8 cellular contexts compared by ENCODE assay signal in the genomic region with DNA sequence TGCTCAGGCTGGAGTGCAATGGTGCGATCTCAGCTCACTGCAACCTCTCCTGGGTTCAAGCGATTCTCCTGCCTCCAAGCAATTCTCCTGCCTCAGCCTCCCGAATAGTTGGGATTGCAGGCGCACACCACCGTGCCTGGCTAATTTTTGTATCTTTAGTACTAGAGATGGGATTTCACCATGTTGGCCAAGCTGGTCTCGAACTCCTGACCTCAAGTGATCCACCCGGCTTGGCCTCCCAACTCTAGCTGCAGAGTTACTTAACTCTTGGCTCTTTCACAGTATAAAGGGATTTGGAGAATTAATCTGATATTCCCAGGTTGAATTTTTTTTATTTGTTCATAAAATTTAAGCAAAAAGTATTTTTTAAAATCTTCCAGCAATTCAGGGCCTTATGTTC.
DNase-seq lines count a peak whose midpoint lies in the region; ATAC-seq and TF ChIP-seq lines count a peak whose summit lies in the region.
"Not testable (repeated sequence)": the region's sequence is repeated elsewhere in the genome, so short reads cannot be mapped to it uniquely, and the experiment has no call there.

No MANE protein-coding gene starts in this region.

- H3K36me3 ChIP-seq in adipocyte (ENCODE audit: control insufficient read depth, insufficient read depth, low read length, severe bottlenecking); breast epithelium; endodermal cell (ENCODE audit: control insufficient read depth, insufficient read depth, low read length); prostate gland; skeletal muscle tissue (ENCODE audit: control insufficient read depth in 3 of 3, insufficient read depth in 3 of 3, low read length in 3 of 3); tibial artery: not testable (repeated sequence)

- not testable (repeated sequence) for TF ChIP-seq CTCF in RWPE1 (conservative IDR thresholded peaks at IDR 0.05; ENCODE audit: low read depth); breast epithelium (IDR thresholded peaks at IDR 0.05); endodermal cell (conservative IDR thresholded peaks at IDR 0.05); prostate gland (IDR thresholded peaks at IDR 0.05); tibial artery (IDR thresholded peaks at IDR 0.05)

- not testable (repeated sequence) for H3K9me3 Mint-ChIP-seq in endodermal cell

- peak overlapping the region; percentile 3 for H3K4me3 ChIP-seq in adipocyte (ENCODE audit: low read length)
- H3K4me3 ChIP-seq in breast epithelium; endodermal cell (ENCODE audit: low read length); prostate gland; tibial artery: not testable (repeated sequence)
- H3K4me3 ChIP-seq in skeletal muscle tissue (ENCODE audit: low read length in 3 of 3): peak overlapping the region; percentile 39 to 49 (median 48)

- intact Hi-C loops in breast epithelium (cut with DNase I; ENCODE audit: low total_unique reads); prostate gland (cut with DNase I); sciatic nerve (cut with DNase I); tibial artery (cut with DNase I; ENCODE audit: low total_unique reads): not testable (repeated sequence)

- H3K27me3 Mint-ChIP-seq in endodermal cell (ENCODE audit: insufficient read depth): not testable (repeated sequence)

- H3K27ac ChIP-seq in RWPE1 (peak overlapping the region; percentile 54), breast epithelium (peak overlapping the region; percentile 78 to 86), prostate gland (peak overlapping the region; percentile 38 to 50), skeletal muscle tissue (ENCODE audit: low read depth, low read length) (peak overlapping the region; percentile 66), tibial artery (peak overlapping the region; percentile 49 to 62)
- not testable (repeated sequence) for H3K27ac ChIP-seq in endodermal cell (ENCODE audit: low read depth, low read length)

- not testable (repeated sequence) for H3K9me3 ChIP-seq in adipocyte (ENCODE audit: control insufficient read depth, low read length); breast epithelium; endodermal cell (ENCODE audit: control insufficient read depth, low read length); prostate gland; skeletal muscle tissue (ENCODE audit: control insufficient read depth in 3 of 3, low read length in 3 of 3); tibial artery

- peaks cover 34% of the 10 kb centered on the region for H3K4me1 ChIP-seq in adipocyte (ENCODE audit: control insufficient read depth, insufficient read depth, low read length)
- not testable (repeated sequence) for H3K4me1 ChIP-seq in breast epithelium; endodermal cell (ENCODE audit: control insufficient read depth, insufficient read depth, low read length); prostate gland (replicated peaks)
- peaks cover 6 to 14% (median 10%) of the 10 kb centered on the region in 3 donors for H3K4me1 ChIP-seq in skeletal muscle tissue (ENCODE audit: control insufficient read depth in 3 of 3, insufficient read depth in 3 of 3, low read length in 3 of 3)
- H3K4me1 ChIP-seq in tibial artery: peaks cover 0 to 32% (median 18%) of the 10 kb centered on the region in 4 donors

- H3K4me1 Mint-ChIP-seq in endodermal cell: peaks cover 18% of the 10 kb centered on the region

- TF ChIP-seq POLR2A in breast epithelium (IDR thresholded peaks at IDR 0.05); prostate gland (IDR thresholded peaks at IDR 0.05): not testable (repeated sequence)

- peak overlapping the region; percentile 63 for H3K9ac ChIP-seq in adipocyte (ENCODE audit: low read length)
- H3K9ac ChIP-seq in endodermal cell (ENCODE audit: extremely low read depth, low read length, poor library complexity, severe bottlenecking): not testable (repeated sequence)
- H3K9ac ChIP-seq in skeletal muscle tissue (ENCODE audit: low read depth in 1 of 3, low read length in 3 of 3): peak overlapping the region in 1 of 3 donors; percentile 60

- not testable (repeated sequence) for DNase-seq in RWPE1 (ENCODE audit: low spot score); adipocyte (ENCODE audit: low read depth); breast epithelium (ENCODE audit: low spot score in 2 of 2); prostate gland (ENCODE audit: low spot score); sciatic nerve (ENCODE audit: low spot score)
- DNase-seq in endodermal cell (peak; percentile 17), tibial artery (peak in 1 of 2 donors; percentile 33)

- not testable (repeated sequence) for H3K27ac Mint-ChIP-seq in endodermal cell

- not testable (repeated sequence) for H3K36me3 Mint-ChIP-seq in endodermal cell (ENCODE audit: low read depth)

- ATAC-seq in sciatic nerve: peak; percentile 69

- not testable (repeated sequence) for H3K27me3 ChIP-seq in adipocyte (replicated peaks; ENCODE audit: control insufficient read depth, insufficient read depth, low read length); breast epithelium; endodermal cell (ENCODE audit: control insufficient read depth, insufficient read depth, low read length, poor library complexity, severe bottlenecking); prostate gland (replicated peaks; ENCODE audit: insufficient read depth); skeletal muscle tissue (ENCODE audit: control insufficient read depth in 3 of 3, insufficient read depth in 3 of 3, low read length in 3 of 3); tibial artery

- CTCF ChIA-PET in RWPE1 (lab: Yijun Ruan, JAX): interaction anchor here (0.5 kb wide), 1 partner anchor 89 kb away, joined by 5 read pairs; no protein-coding TSS in a partner anchor

- POLR2A ChIA-PET in RWPE1 (lab: Yijun Ruan, JAX; ENCODE audit: low non-redundant PET): not testable (repeated sequence)

- H3K4me3 Mint-ChIP-seq in endodermal cell: not testable (repeated sequence)

- WGBS in endodermal cell (ENCODE audit: insufficient coverage in 1 of 2, insufficient read length in 1 of 2), 2 experiments: 96 to 97% methylated on average over 7 of the region's 7 CpGs
- 98% methylated on average over 7 of the region's 7 CpGs for WGBS in prostate gland
